ENCODE assay signal across 9 cellular contexts in the genomic region with DNA sequence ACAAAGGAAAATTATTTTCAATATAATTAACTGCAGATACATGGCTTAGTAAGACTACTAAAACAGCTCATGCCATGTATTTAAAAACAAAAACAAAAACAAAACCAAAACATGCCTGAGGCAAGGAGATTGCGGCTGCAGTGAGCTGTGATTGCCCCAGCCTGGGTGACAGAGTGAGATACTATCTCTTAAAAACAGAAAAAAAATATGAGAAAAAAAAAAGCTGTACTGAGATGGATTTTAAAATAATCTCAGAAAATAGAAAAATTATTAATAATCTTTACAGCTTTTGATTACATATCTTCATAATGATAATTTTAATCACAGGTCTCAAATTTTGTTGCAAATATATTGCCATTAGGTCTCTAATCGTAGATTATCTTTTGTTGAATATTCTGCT. TPM values are rescaled to one million over a fixed set of nuclear protein-coding genes. Genes with fewer than 3 reads are reported as not detected.
DNase-seq lines count a peak whose midpoint lies in the region; ATAC-seq and TF ChIP-seq lines count a peak whose summit lies in the region.
"Had no signal": no experiment of that assay in that cellular context is flagged by ENCODE, and none has a peak within 500 bp of the region (broad histone marks: within the 10 kb centered on the region; RNA-seq: fewer than 3 reads in every experiment).

No MANE protein-coding gene starts in this region.

- H3K9me3 ChIP-seq in DOHH2 (ENCODE audit: control insufficient read depth, insufficient read depth, low read length) (no peaks in the 10 kb centered on the region), IMR-90 (ENCODE audit: control insufficient read depth, insufficient read depth, low read length) (no peaks in the 10 kb centered on the region), lower lobe of right lung (no peaks in the 10 kb centered on the region)
- H3K9me3 ChIP-seq: gastroesophageal sphincter had no signal

- no peaks in the 10 kb centered on the region for H3K79me2 ChIP-seq in DOHH2 (ENCODE audit: control insufficient read depth, low read length)

- H2AK5ac ChIP-seq in IMR-90 (ENCODE audit: low read depth, low read length), result no peak overlapping the region

- H3K9me3 Mint-ChIP-seq in activated naive CD8-positive, alpha-beta T cell (ENCODE audit: low read depth), result no peaks in the 10 kb centered on the region
- H3K9me3 Mint-ChIP-seq in naive B cell (no peaks in the 10 kb centered on the region), chondrocyte (ENCODE audit: low read depth) (no peaks in the 10 kb centered on the region)

- H3K79me1 ChIP-seq in IMR-90 (ENCODE audit: low read depth in 1 of 2, low read length in 2 of 2), result no peaks in the 10 kb centered on the region

- peak overlapping the region; percentile 57 for H3K4me3 Mint-ChIP-seq in activated naive CD8-positive, alpha-beta T cell
- H3K4me3 Mint-ChIP-seq in naive B cell (peak overlapping the region in 7 of 8 donors; percentile 10 to 50 (median 44)), chondrocyte (ENCODE audit: unreplicated experiment) (no peak overlapping the region)

- H3K14ac ChIP-seq in IMR-90 (replicated peaks; ENCODE audit: low read depth, low read length), result no peak overlapping the region

- TF ChIP-seq CTCF in DOHH2 (IDR thresholded peaks at IDR 0.05; ENCODE audit: low read depth, low read length, poor library complexity, severe bottlenecking) (no peak), IMR-90 (conservative IDR thresholded peaks at IDR 0.05; ENCODE audit: low read depth, low read length) (no peak), chondrocyte (IDR thresholded peaks at IDR 0.05) (no peak), lower lobe of right lung (IDR thresholded peaks at IDR 0.05) (no peak)

- POLR2A ChIA-PET in IMR-90 (lab: Charles Lee; ENCODE audit: unreplicated experiment), result no interaction called here

- no peak overlapping the region for H3K9ac ChIP-seq in IMR-90 (ENCODE audit: low read depth, low read length)

- H3K27me3 ChIP-seq in DOHH2 (ENCODE audit: control insufficient read depth, low read length) (no peaks in the 10 kb centered on the region), IMR-90 (ENCODE audit: control insufficient read depth, insufficient read depth, low read length) (no peaks in the 10 kb centered on the region), lower lobe of right lung (ENCODE audit: low read depth) (no peaks in the 10 kb centered on the region)
- H3K27me3 ChIP-seq: gastroesophageal sphincter had no signal

- CTCF ChIA-PET in IMR-90 (lab: Yijun Ruan, JAX), result interaction anchor here (0.7 to 1.5 kb wide), 6 partner anchors 19 to 207 kb away, joined by 3 to 8 read pairs (median 4); a partner anchor contains a TSS

- H4K20me1 ChIP-seq in DOHH2 (ENCODE audit: control insufficient read depth, insufficient read depth, low read depth, low read length) (no peaks in the 10 kb centered on the region), IMR-90 (ENCODE audit: insufficient read depth, low read length) (no peaks in the 10 kb centered on the region)

- H3K9me2 ChIP-seq in DOHH2 (replicated peaks; ENCODE audit: control insufficient read depth, low read length), result no peaks in the 10 kb centered on the region

- no peak overlapping the region for H2BK15ac ChIP-seq in IMR-90 (ENCODE audit: low read depth, low read length)

- peaks cover 7% of the 10 kb centered on the region for H3K4me1 Mint-ChIP-seq in activated naive CD8-positive, alpha-beta T cell (ENCODE audit: low read depth)
- H3K4me1 Mint-ChIP-seq in naive B cell, result peaks cover 5 to 11% (median 5%) of the 10 kb centered on the region in 3 donors
- peaks cover 7% of the 10 kb centered on the region for H3K4me1 Mint-ChIP-seq in chondrocyte (ENCODE audit: low read depth)

- no CpG with 5 or more reads among the region's 2 CpGs for WGBS in IMR-90 (ENCODE audit: extremely low coverage in 2 of 2, insufficient read length in 1 of 2), 2 experiments

- H4K5ac ChIP-seq in IMR-90 (ENCODE audit: low read depth, low read length), result no peak overlapping the region

- H2BK120ac ChIP-seq in IMR-90 (ENCODE audit: low read depth, low read length), result no peak overlapping the region

- H3K9me1 ChIP-seq in IMR-90 (ENCODE audit: insufficient read depth, low read length), result no peaks in the 10 kb centered on the region

- H2AFZ ChIP-seq in IMR-90 (replicated peaks; ENCODE audit: low read length, poor library complexity), result no peak overlapping the region

- H4K91ac ChIP-seq in IMR-90 (ENCODE audit: insufficient read depth, low read depth, low read length), result no peak overlapping the region

- H3K56ac ChIP-seq in IMR-90 (ENCODE audit: extremely low read depth, insufficient read depth, low read length), result no peak overlapping the region

- no peak for TF ChIP-seq POLR2A in IMR-90 (IDR thresholded peaks at IDR 0.05; ENCODE audit: low read depth, low read length)

- peak overlapping the region; percentile 56 for H3K4me3 ChIP-seq in DOHH2 (ENCODE audit: low read length)
- H3K4me3 ChIP-seq in IMR-90 (ENCODE audit: insufficient read depth, low read depth, low read length), result no peak overlapping the region
- no peak overlapping the region for H3K4me3 ChIP-seq in lower lobe of right lung
- H3K4me3 ChIP-seq: gastroesophageal sphincter had no signal

- no peak for DNase-seq in IMR-90
- no peak for DNase-seq in naive B cell
- DNase-seq in NCI-H2081 (lab: John Stamatoyannopoulos, UW), result no peak
- no peak for DNase-seq in chondrocyte (ENCODE audit: low spot score)
- DNase-seq in lower lobe of right lung, result no peak
- no peak for DNase-seq in DMS53 treated with DMSO at 0.1 percent for 48 hours (lab: John Stamatoyannopoulos, UW; ENCODE audit: unreplicated experiment)

- H2AK9ac ChIP-seq in IMR-90 (replicated peaks; ENCODE audit: low read depth, low read length, poor library complexity), result no peak overlapping the region

- peaks cover 1% of the 10 kb centered on the region for H3K27me3 Mint-ChIP-seq in activated naive CD8-positive, alpha-beta T cell
- no peaks in the 10 kb centered on the region for H3K27me3 Mint-ChIP-seq in naive B cell
- no peaks in the 10 kb centered on the region for H3K27me3 Mint-ChIP-seq in chondrocyte (ENCODE audit: low read depth)

- intact Hi-C loops in IMR-90 (cut with micrococcal nuclease) (loop anchor here (2.0 to 10.0 kb wide), 2 partner anchors 128 to 208 kb away; no protein-coding TSS in a partner anchor), lower lobe of right lung (cut with DNase I) (no loop called here)

- H3K4me1 ChIP-seq in DOHH2 (ENCODE audit: control insufficient read depth, low read length) (peaks cover 36% of the 10 kb centered on the region), IMR-90 (ENCODE audit: control insufficient read depth, insufficient read depth, low read length) (no peaks in the 10 kb centered on the region), lower lobe of right lung (peaks cover 8% of the 10 kb centered on the region)
- H3K4me1 ChIP-seq: gastroesophageal sphincter had no signal

- no TSS peak for BruUV-seq in IMR-90 (replicated peaks; lab: Mats Ljungman, UMichigan)

- no peak overlapping the region for H4K8ac ChIP-seq in IMR-90 (ENCODE audit: low read depth in 2 of 2, low read length in 2 of 2)

- H3K27ac ChIP-seq in DOHH2 (ENCODE audit: low read depth, low read length), result no peak overlapping the region
- no peak overlapping the region for H3K27ac ChIP-seq in IMR-90 (ENCODE audit: insufficient read depth, low read length)
- no peak overlapping the region for H3K27ac ChIP-seq in lower lobe of right lung
- H3K27ac ChIP-seq: gastroesophageal sphincter had no signal

- no peak overlapping the region for H2BK20ac ChIP-seq in IMR-90 (ENCODE audit: low read depth, low read length)

- no peaks in the 10 kb centered on the region for H3K36me3 ChIP-seq in DOHH2 (ENCODE audit: control insufficient read depth, low read length)
- no peaks in the 10 kb centered on the region for H3K36me3 ChIP-seq in IMR-90 (ENCODE audit: control insufficient read depth, insufficient read depth, low read length)
- no peaks in the 10 kb centered on the region for H3K36me3 ChIP-seq in lower lobe of right lung
- H3K36me3 ChIP-seq: gastroesophageal sphincter had no signal

- no peak overlapping the region for H2BK5ac ChIP-seq in IMR-90 (ENCODE audit: low read depth, low read length, poor library complexity, severe bottlenecking)

- dilution Hi-C loops in IMR-90 (cut with HindIII; ENCODE audit: low sequenced_read_pairs, unreplicated experiment), result no loop called here

- H3K27ac Mint-ChIP-seq in activated naive CD8-positive, alpha-beta T cell, result no peak overlapping the region
- H3K27ac Mint-ChIP-seq in naive B cell (peak overlapping the region in 2 of 6 donors; percentile 65 to 81), chondrocyte (ENCODE audit: unreplicated experiment) (no peak overlapping the region)

- no peak for TF ChIP-seq RAD21 in IMR-90 (IDR thresholded peaks at IDR 0.05; ENCODE audit: low read length)

- H3K36me3 Mint-ChIP-seq in activated naive CD8-positive, alpha-beta T cell, result no peaks in the 10 kb centered on the region
- no peaks in the 10 kb centered on the region for H3K36me3 Mint-ChIP-seq in naive B cell
- H3K36me3 Mint-ChIP-seq in chondrocyte (ENCODE audit: low read depth), result no peaks in the 10 kb centered on the region

- H3K4me2 ChIP-seq in DOHH2 (ENCODE audit: low read length), result peak overlapping the region; percentile 62
- H3K4me2 ChIP-seq in IMR-90 (ENCODE audit: low read depth, low read length), result peak overlapping the region; percentile 61; the same call in 1 of the 2 replicates

- no peak overlapping the region for H3K18ac ChIP-seq in IMR-90 (ENCODE audit: low read depth, low read length)

- H3K23ac ChIP-seq in IMR-90 (ENCODE audit: low read depth, low read length), result 0 out of 2 replicates have a peak overlapping the region, but pooled peaks have one; percentile 71

- H3F3A ChIP-seq in DOHH2 (ENCODE audit: control insufficient read depth, insufficient read depth), result peaks cover 6% of the 10 kb centered on the region; the same call in 1 of the 2 replicates

- ATAC-seq in IMR-90 (ENCODE audit: low read depth) (no peak), naive B cell (ENCODE audit: low read depth in 2 of 2) (no peak), lower lobe of right lung (no peak)
- ATAC-seq: gastroesophageal sphincter had no signal

- H3K4ac ChIP-seq in IMR-90 (ENCODE audit: low read depth, low read length), result no peak overlapping the region

- in situ Hi-C loops in IMR-90 (cut with MboI; ENCODE audit: low sequenced_read_pairs), result no loop called here

TF ChIP-seq in IMR-90, 13 proteins besides CTCF, POLR2A, EP300 and RAD21 (continues in another document):
- no peak for TF ChIP-seq CEBPB (IDR thresholded peaks at IDR 0.05; ENCODE audit: low read depth, low read length)
- no peak for TF ChIP-seq MXI1 (IDR thresholded peaks at IDR 0.05; ENCODE audit: borderline replicate concordance, low read depth, low read length)
- no peak for TF ChIP-seq FOS (IDR thresholded peaks at IDR 0.05; ENCODE audit: low read depth, low read length)
- TF ChIP-seq MAZ (IDR thresholded peaks at IDR 0.05; ENCODE audit: borderline replicate concordance, low read depth, low read length), result no peak
- TF ChIP-seq SMC3 (IDR thresholded peaks at IDR 0.05; ENCODE audit: low read depth, low read length), result no peak

RNA-seq across cellular contexts. Expression of a gene that starts 24.0 kb away (rescaled TPM):
- total RNA-seq in IMR-90 (2012; rRNA removed) (3.9 and 5.8 TPM in 2 replicates), chondrocyte (2.1 to 3.0 TPM (median 2.2 TPM) in 3 replicates), lower lobe of right lung (3.5 TPM)
- polyA plus RNA-seq in IMR-90 (2012; rRNA removed) (1.5 and 2.3 TPM in 2 replicates), naive B cell (ENCODE audit: low read depth in 6 of 6) (1 to 10 TPM; 2.7 to 7.0 (median 4.7) TPM)
- 0.20 and 0.36 TPM in 2 replicates for polyA plus RNA-seq in IMR-90 (2012; cell fraction: cytosol; rRNA removed)
- 0.10 and 1.0 TPM in 2 replicates for polyA plus RNA-seq in IMR-90 (2012; cell fraction: nucleus; rRNA removed; ENCODE audit: low replicate concordance)
